Comparison of ENCODE assay signal across 22 cellular contexts in the genomic region with DNA sequence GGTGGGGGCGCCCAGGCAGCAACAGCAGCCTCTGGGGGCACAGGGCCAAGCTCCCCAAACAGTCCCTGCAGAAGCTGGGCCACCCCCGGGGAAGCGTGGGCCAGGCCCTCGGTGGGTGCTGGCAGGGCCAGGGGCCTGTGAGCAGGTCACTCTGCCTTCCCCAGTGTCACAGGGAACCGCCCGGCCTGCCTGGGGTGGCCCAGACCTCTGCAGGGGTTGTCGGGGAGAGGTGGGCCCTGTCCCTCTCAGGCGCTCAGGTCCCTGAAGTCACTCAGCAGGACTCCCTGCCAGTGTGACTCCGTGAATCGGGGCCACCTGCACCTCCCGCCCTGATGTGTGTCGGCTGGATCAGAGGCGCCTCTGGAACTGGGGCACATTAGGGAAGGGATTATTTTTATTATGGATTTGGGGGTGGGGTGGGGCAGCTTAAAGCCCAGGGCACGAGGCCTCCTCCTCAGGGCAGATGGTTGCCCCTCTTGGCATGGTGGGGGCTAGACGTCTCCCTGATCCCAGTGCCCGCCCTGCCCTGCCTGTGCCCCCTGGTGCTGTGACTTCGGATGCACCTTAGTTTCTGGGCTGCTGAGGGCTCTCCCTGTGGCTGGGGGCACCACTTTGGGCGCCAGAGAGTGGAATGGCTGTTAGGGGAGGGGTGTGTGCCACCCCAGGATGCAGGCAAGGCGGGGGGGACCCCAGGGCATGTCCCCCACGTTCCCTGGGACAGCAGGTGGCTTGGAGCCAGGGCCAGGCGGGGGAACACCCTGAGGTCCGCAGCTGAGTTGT. TPM values are rescaled to one million over a fixed set of nuclear protein-coding genes. Genes with fewer than 3 reads are reported as not detected.
"Had no signal": no experiment of that assay in that cellular context is flagged by ENCODE, and none has a peak within 500 bp of the region (broad histone marks: within the 10 kb centered on the region; RNA-seq: fewer than 3 reads in every experiment).

No MANE protein-coding gene starts in this region.

- H3K36me3 Mint-ChIP-seq: immature natural killer cell; natural killer cell treated with Interleukin-12 subunit alpha and Interleukin-12 subunit beta and Interleukin-15 and Interleukin-18, amount 100 ng/mL, for 72 hours had no signal

- H3K27ac Mint-ChIP-seq: activated naive CD4-positive, alpha-beta T cell treated with anti-CD3 and anti-CD28 coated beads, Interleukin-2, amount 10 ng/mL, durations not matched to agents 7 days and 5 days; activated T-cell treated with anti-CD3 and anti-CD28 coated beads, Interleukin-2, amount 50 U/mL, for 24 hours; immature natural killer cell; natural killer cell treated with Interleukin-12 subunit alpha and Interleukin-12 subunit beta and Interleukin-15 and Interleukin-18, amount 100 ng/mL, for 72 hours had no signal

- H3K9me3 Mint-ChIP-seq: activated naive CD4-positive, alpha-beta T cell treated with anti-CD3 and anti-CD28 coated beads, Interleukin-2, amount 10 ng/mL, durations not matched to agents 7 days and 5 days; activated T-cell treated with anti-CD3 and anti-CD28 coated beads, Interleukin-2, amount 50 U/mL, for 24 hours; immature natural killer cell; natural killer cell treated with Interleukin-12 subunit alpha and Interleukin-12 subunit beta and Interleukin-15 and Interleukin-18, amount 100 ng/mL, for 72 hours had no signal

- DNase-seq: activated CD4-positive, alpha-beta T cell treated with anti-CD3 and anti-CD28 coated beads, Interleukin-2, amount 50 U/mL, for 48 hours; activated naive CD4-positive, alpha-beta T cell treated with anti-CD3 and anti-CD28 coated beads, Interleukin-2, amount 10 ng/mL, durations not matched to agents 7 days and 5 days; activated T-cell treated with anti-CD3 and anti-CD28 coated beads, Interleukin-2, amount 50 U/mL, for 24 hours; adrenal gland; gastrocnemius medialis; heart left ventricle; immature natural killer cell; mesendoderm; occipital lobe; stimulated activated CD4-positive, alpha-beta T cell treated with anti-CD3 and anti-CD28 coated beads, Interleukin-15, amount 100 ng/mL, for 24 hours; stimulated activated CD4-positive, alpha-beta T cell treated with anti-CD3 and anti-CD28 coated beads, Interleukin-4, amount 100 ng/mL, for 24 hours; stimulated activated naive CD4-positive, alpha-beta T cell treated with Interleukin-2 at 50 U/mL for 16 hours; WERI-Rb-1 had no signal

- ATAC-seq: gastrocnemius medialis, heart left ventricle had no signal

- H3K4me1 ChIP-seq: gastrocnemius medialis had no signal

- H3K4me3 ChIP-seq: adrenal gland, gastrocnemius medialis, heart left ventricle, suprapubic skin, upper lobe of left lung had no signal

- H3K27ac ChIP-seq: adrenal gland, epithelial cell of prostate, gastrocnemius medialis, heart left ventricle, suprapubic skin, upper lobe of left lung, WERI-Rb-1 had no signal

- H3K9me3 ChIP-seq: adrenal gland, gastrocnemius medialis, heart left ventricle, suprapubic skin, upper lobe of left lung had no signal

- H3K36me3 ChIP-seq: adrenal gland, gastrocnemius medialis, heart left ventricle, suprapubic skin, upper lobe of left lung had no signal

- H3K4me3 Mint-ChIP-seq: activated naive CD4-positive, alpha-beta T cell treated with anti-CD3 and anti-CD28 coated beads, Interleukin-2, amount 10 ng/mL, durations not matched to agents 7 days and 5 days; activated T-cell treated with anti-CD3 and anti-CD28 coated beads, Interleukin-2, amount 50 U/mL, for 24 hours; immature natural killer cell; natural killer cell treated with Interleukin-12 subunit alpha and Interleukin-12 subunit beta and Interleukin-15 and Interleukin-18, amount 100 ng/mL, for 72 hours had no signal

RNA-seq across cellular contexts. Expression of a gene that starts 1.2 kb away (rescaled TPM):
- total RNA-seq: adrenal gland; chondrocyte; dermis microvascular lymphatic vessel endothelial cell; gastrocnemius medialis; heart left ventricle; lower leg skin; natural killer cell treated with Interleukin-12 subunit alpha and Interleukin-12 subunit beta and Interleukin-15 and Interleukin-18, amount 100 ng/mL, for 72 hours; occipital lobe; posterior vena cava; skeletal muscle tissue; suprapubic skin; upper lobe of left lung had no signal
- polyA plus RNA-seq: adrenal gland, heart left ventricle, immature natural killer cell had no signal

RNA-seq across cellular contexts. Expression of a gene that starts 41.2 kb away (rescaled TPM):
- total RNA-seq: chondrocyte; gastrocnemius medialis; natural killer cell treated with Interleukin-12 subunit alpha and Interleukin-12 subunit beta and Interleukin-15 and Interleukin-18, amount 100 ng/mL, for 72 hours; occipital lobe had no signal
- polyA plus RNA-seq: heart left ventricle, immature natural killer cell had no signal
